13 cellular contexts compared by ENCODE assay signal in genomic region chr1:15876357-15876756, GRCh38. TPM values are rescaled to one million over a fixed set of nuclear protein-coding genes. Genes with fewer than 3 reads are reported as not detected.
DNase-seq lines count a peak whose midpoint lies in the region; ATAC-seq and TF ChIP-seq lines count a peak whose summit lies in the region.
"Had no signal": no experiment of that assay in that cellular context is flagged by ENCODE, and none has a peak within 500 bp of the region (broad histone marks: within the 10 kb centered on the region; RNA-seq: fewer than 3 reads in every experiment).

No MANE protein-coding gene starts in this region.

- no peak overlapping the region for H3K9ac ChIP-seq in liver (ENCODE audit: low read depth in 1 of 2, low read length in 2 of 2)

- POLR2A ChIA-PET in HEK293T (lab: Yijun Ruan, JAX), result interaction anchor here (0.7 to 2.8 kb wide), 4 partner anchors 27 to 42 kb away, joined by 3 to 15 read pairs (median 7); partner anchors contain the start of gene SPEN

- no peak overlapping the region for H3K27ac ChIP-seq in liver (ENCODE audit: low read depth in 1 of 2, low read length in 2 of 2)
- H3K27ac ChIP-seq: heart right ventricle, upper lobe of right lung had no signal

- no peak overlapping the region for H3K4me3 Mint-ChIP-seq in chondrocyte (ENCODE audit: unreplicated experiment)

- peaks cover 0 to 12% (median 7%) of the 10 kb centered on the region in 4 donors for H3K36me3 ChIP-seq in liver (ENCODE audit: control insufficient read depth in 4 of 4, insufficient read depth in 3 of 4, low read depth in 1 of 4, low read length in 3 of 4)

- ATAC-seq in HG02623 (IDR thresholded peaks at IDR 0.05; ENCODE audit: unreplicated experiment), result no peak
- no peak for ATAC-seq in HG02938 (IDR thresholded peaks at IDR 0.05; ENCODE audit: unreplicated experiment)
- ATAC-seq: heart right ventricle, upper lobe of right lung had no signal

- 88% methylated on average over 11 of the region's 11 CpGs for WGBS in liver

- H3K9me3 Mint-ChIP-seq in chondrocyte (ENCODE audit: low read depth), result no peaks in the 10 kb centered on the region

- CTCF ChIA-PET in HEK293T (lab: Yijun Ruan, JAX), result interaction anchor here (0.6 to 2.4 kb wide), 13 partner anchors 10 to 471 kb away, joined by 3 to 21 read pairs (median 6); partner anchors contain the start of gene SPEN

- TF ChIP-seq CTCF in AG10803 (conservative IDR thresholded peaks at IDR 0.05; ENCODE audit: low read length), result peak; percentile 17
- TF ChIP-seq CTCF in chondrocyte (IDR thresholded peaks at IDR 0.05), result peak; percentile 12
- no peak for TF ChIP-seq CTCF in liver (IDR thresholded peaks at IDR 0.05; ENCODE audit: low read depth, low read length, missing input control)

- no peak overlapping the region for H3K27ac Mint-ChIP-seq in chondrocyte (ENCODE audit: unreplicated experiment)

- peaks cover 2% of the 10 kb centered on the region for H3K4me1 Mint-ChIP-seq in chondrocyte (ENCODE audit: low read depth)

- TF ChIP-seq RAD21 in liver (IDR thresholded peaks at IDR 0.05), result no peak

- H3K9me3 ChIP-seq in liver (ENCODE audit: control insufficient read depth in 4 of 4, low read length in 3 of 4), result no peaks in the 10 kb centered on the region
- H3K9me3 ChIP-seq: heart right ventricle, upper lobe of right lung had no signal

- H3K4me1 ChIP-seq in liver (ENCODE audit: control insufficient read depth in 4 of 4, insufficient read depth in 4 of 4, low read length in 3 of 4), result peaks cover 0 to 11% (median 4%) of the 10 kb centered on the region in 4 donors
- H3K4me1 ChIP-seq: upper lobe of right lung had no signal

- no peaks in the 10 kb centered on the region for H3K27me3 ChIP-seq in liver (ENCODE audit: control insufficient read depth in 4 of 4, insufficient read depth in 4 of 4, low read length in 3 of 4)
- H3K27me3 ChIP-seq: heart right ventricle, upper lobe of right lung had no signal

- H3K4me3 ChIP-seq in AG10803 (ENCODE audit: low read length), result no peak overlapping the region
- no peak overlapping the region for H3K4me3 ChIP-seq in liver (ENCODE audit: low read depth in 1 of 3, low read length in 3 of 3)
- H3K4me3 ChIP-seq: heart right ventricle, upper lobe of right lung had no signal

- no peaks in the 10 kb centered on the region for H3K27me3 Mint-ChIP-seq in chondrocyte (ENCODE audit: low read depth)

- H3K36me3 Mint-ChIP-seq in chondrocyte (ENCODE audit: low read depth), result peaks cover 4% of the 10 kb centered on the region

- DNase-seq in AG10803 (ENCODE audit: low read depth) (no peak), HEK293T (ENCODE audit: extremely low spot score) (peak; percentile 76), chondrocyte (ENCODE audit: low spot score) (no peak), GM03348 (ENCODE audit: low spot score) (no peak), NCI-H1436 (lab: John Stamatoyannopoulos, UW) (no peak)
- DNase-seq: activated CD8-positive, alpha-beta memory T cell treated with anti-CD3 and anti-CD28 coated beads, Interleukin-2, amount 50 U/mL, for 48 hours; effector memory CD4-positive, alpha-beta T cell; heart right ventricle; Karpas-422; upper lobe of right lung had no signal

TF ChIP-seq in HEK293T, 16 proteins besides CTCF, POLR2A, EP300 and RAD21:
- TF ChIP-seq, protein P1, sequence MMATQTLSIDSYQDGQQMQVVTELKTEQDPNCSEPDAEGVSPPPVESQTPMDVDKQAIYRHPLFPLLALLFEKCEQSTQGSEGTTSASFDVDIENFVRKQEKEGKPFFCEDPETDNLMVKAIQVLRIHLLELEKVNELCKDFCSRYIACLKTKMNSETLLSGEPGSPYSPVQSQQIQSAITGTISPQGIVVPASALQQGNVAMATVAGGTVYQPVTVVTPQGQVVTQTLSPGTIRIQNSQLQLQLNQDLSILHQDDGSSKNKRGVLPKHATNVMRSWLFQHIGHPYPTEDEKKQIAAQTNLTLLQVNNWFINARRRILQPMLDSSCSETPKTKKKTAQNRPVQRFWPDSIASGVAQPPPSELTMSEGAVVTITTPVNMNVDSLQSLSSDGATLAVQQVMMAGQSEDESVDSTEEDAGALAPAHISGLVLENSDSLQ (IDR thresholded peaks at IDR 0.05), result peak; percentile 69
- TF ChIP-seq ARNT (IDR thresholded peaks at IDR 0.05) (peak; percentile 98), FOXA1 (IDR thresholded peaks at IDR 0.05) (no peak)

TF ChIP-seq in liver, 16 proteins besides CTCF, POLR2A, EP300 and RAD21:
- TF ChIP-seq TAF1 (conservative IDR thresholded peaks at IDR 0.05), result no peak
- no peak for TF ChIP-seq RXRA (IDR thresholded peaks at IDR 0.05)
- TF ChIP-seq, protein P2, sequence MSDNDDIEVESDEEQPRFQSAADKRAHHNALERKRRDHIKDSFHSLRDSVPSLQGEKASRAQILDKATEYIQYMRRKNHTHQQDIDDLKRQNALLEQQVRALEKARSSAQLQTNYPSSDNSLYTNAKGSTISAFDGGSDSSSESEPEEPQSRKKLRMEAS (IDR thresholded peaks at IDR 0.05), result no peak
- TF ChIP-seq HNF4G (IDR thresholded peaks at IDR 0.05), result no peak
- TF ChIP-seq EGR1 (IDR thresholded peaks at IDR 0.05; ENCODE audit: low read depth in 2 of 2), result no peak
- peak; percentile 39 to 49 for TF ChIP-seq HNF4A (conservative IDR thresholded peaks at IDR 0.05)

RNA-seq across cellular contexts. Expression of gene SPEN, which starts 28.9 kb away (rescaled TPM):
- total RNA-seq in chondrocyte, result 38.4 to 49.7 TPM (median 39.4 TPM) in 3 replicates
- 10 to 100 TPM; 17.9 to 29.4 TPM for total RNA-seq in liver
- polyA plus RNA-seq in liver, result 10 to 100 TPM in 1 of 2 donors, 1 to 10 TPM in 1; 7.4 to 12.4 TPM
